In genomic region chr6:8908638-8909037, GRCh38 we compare ENCODE assay signal across 23 cellular contexts.
"Had no signal": no experiment of that assay in that cellular context is flagged by ENCODE, and none has a peak within 500 bp of the region (broad histone marks: within the 10 kb centered on the region; RNA-seq: fewer than 3 reads in every experiment).

No MANE protein-coding gene starts in this region.

- ATAC-seq: gastrocnemius medialis; heart right ventricle; left cardiac atrium; lower lobe of right lung; naive thymus-derived CD4-positive, alpha-beta T cell had no signal

- H3K4me3 ChIP-seq: coronary artery, dorsolateral prefrontal cortex, esophagus muscularis mucosa, gastrocnemius medialis, heart right ventricle, left ventricle myocardium inferior, lower lobe of right lung had no signal

- H3K27me3 Mint-ChIP-seq: memory B cell had no signal

- DNase-seq: dermis blood vessel endothelial cell; dorsolateral prefrontal cortex; effector CD4-positive, alpha-beta T cell; effector memory CD4-positive, alpha-beta T cell; foreskin melanocyte; gastrocnemius medialis; glutamatergic neuron; head of caudate nucleus; heart right ventricle; hippocampal formation; left cardiac atrium; left ventricle myocardium inferior; lower lobe of right lung; mesendoderm; midbrain; naive thymus-derived CD4-positive, alpha-beta T cell had no signal

- H3K36me3 ChIP-seq: esophagus muscularis mucosa, gastrocnemius medialis, heart right ventricle, left ventricle myocardium inferior, lower lobe of right lung had no signal

- H3K4me1 ChIP-seq: esophagus muscularis mucosa, gastrocnemius medialis, heart right ventricle, left ventricle myocardium inferior, lower lobe of right lung had no signal

- H3K4me1 Mint-ChIP-seq: memory B cell; naive thymus-derived CD4-positive, alpha-beta T cell had no signal

- H3K4me3 Mint-ChIP-seq: memory B cell; naive thymus-derived CD4-positive, alpha-beta T cell had no signal

- H3K27ac Mint-ChIP-seq: memory B cell; naive thymus-derived CD4-positive, alpha-beta T cell had no signal

- FAIRE-seq: colon, endothelial cell of umbilical vein, islet of Langerhans, keratinocyte had no signal

- H3K36me3 Mint-ChIP-seq: memory B cell had no signal

- H3K9me3 ChIP-seq: lower lobe of right lung had no signal

- H3K27me3 ChIP-seq: esophagus muscularis mucosa, gastrocnemius medialis, heart right ventricle had no signal

- H3K27ac ChIP-seq: coronary artery, dorsolateral prefrontal cortex, esophagus muscularis mucosa, gastrocnemius medialis, heart right ventricle, left ventricle myocardium inferior, lower lobe of right lung had no signal
